1 cellular context compared by ENCODE assay signal in the genomic region with DNA sequence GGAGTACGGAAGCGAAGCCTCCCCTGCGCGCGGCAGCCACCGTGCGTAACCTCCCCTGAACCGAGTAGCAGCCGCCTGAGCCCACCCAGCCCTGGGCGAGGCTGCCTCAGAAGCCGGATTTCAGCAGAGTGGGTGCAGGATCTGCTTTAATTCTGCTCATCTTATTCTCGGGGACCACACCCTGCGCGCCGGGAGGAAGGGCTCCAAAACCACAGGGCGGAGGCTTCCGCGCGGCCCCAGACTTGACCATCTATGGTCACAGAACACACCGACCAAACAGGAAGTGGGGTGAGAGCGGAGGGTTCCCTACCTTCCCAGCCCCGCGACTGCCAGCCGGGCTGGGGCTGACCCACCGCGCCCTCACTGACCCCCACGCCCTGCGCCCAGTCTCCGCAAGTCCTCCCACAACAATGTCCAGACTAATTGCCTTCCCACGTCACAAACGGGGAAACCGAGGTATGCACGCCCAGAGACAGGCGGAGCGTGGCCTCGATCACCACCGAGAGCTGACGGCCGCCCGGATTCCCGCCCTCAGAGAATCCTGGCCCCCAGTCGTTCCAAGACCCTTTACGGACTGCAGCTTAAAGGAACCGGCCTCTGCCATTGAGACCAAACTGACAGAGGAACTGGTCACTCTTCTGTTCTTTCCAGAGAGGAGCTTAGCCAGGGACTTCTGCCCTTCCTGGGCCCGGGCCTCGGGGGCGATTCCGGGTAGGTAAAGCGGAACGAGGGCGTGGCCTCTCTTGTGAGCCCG.
TF ChIP-seq lines count a peak whose summit lies in the region.

No MANE protein-coding gene starts in this region.

TF ChIP-seq in HepG2, 621 proteins besides CTCF, POLR2A, EP300 and RAD21 (continued from another document and continues in another):
- TF ChIP-seq, protein P1, sequence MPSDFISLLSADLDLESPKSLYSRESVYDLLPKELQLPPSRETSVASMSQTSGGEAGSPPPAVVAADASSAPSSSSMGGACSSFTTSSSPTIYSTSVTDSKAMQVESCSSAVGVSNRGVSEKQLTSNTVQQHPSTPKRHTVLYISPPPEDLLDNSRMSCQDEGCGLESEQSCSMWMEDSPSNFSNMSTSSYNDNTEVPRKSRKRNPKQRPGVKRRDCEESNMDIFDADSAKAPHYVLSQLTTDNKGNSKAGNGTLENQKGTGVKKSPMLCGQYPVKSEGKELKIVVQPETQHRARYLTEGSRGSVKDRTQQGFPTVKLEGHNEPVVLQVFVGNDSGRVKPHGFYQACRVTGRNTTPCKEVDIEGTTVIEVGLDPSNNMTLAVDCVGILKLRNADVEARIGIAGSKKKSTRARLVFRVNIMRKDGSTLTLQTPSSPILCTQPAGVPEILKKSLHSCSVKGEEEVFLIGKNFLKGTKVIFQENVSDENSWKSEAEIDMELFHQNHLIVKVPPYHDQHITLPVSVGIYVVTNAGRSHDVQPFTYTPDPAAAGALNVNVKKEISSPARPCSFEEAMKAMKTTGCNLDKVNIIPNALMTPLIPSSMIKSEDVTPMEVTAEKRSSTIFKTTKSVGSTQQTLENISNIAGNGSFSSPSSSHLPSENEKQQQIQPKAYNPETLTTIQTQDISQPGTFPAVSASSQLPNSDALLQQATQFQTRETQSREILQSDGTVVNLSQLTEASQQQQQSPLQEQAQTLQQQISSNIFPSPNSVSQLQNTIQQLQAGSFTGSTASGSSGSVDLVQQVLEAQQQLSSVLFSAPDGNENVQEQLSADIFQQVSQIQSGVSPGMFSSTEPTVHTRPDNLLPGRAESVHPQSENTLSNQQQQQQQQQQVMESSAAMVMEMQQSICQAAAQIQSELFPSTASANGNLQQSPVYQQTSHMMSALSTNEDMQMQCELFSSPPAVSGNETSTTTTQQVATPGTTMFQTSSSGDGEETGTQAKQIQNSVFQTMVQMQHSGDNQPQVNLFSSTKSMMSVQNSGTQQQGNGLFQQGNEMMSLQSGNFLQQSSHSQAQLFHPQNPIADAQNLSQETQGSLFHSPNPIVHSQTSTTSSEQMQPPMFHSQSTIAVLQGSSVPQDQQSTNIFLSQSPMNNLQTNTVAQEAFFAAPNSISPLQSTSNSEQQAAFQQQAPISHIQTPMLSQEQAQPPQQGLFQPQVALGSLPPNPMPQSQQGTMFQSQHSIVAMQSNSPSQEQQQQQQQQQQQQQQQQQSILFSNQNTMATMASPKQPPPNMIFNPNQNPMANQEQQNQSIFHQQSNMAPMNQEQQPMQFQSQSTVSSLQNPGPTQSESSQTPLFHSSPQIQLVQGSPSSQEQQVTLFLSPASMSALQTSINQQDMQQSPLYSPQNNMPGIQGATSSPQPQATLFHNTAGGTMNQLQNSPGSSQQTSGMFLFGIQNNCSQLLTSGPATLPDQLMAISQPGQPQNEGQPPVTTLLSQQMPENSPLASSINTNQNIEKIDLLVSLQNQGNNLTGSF (CRISPR knock-in tag; IDR thresholded peaks at IDR 0.05) = 0 out of 2 replicates have a peak, but pooled peaks have one; percentile 72
- TF ChIP-seq ZNF101 (CRISPR knock-in tag; IDR thresholded peaks at IDR 0.05; ENCODE audit: borderline replicate concordance, low read depth) (peak; percentile 58; the same call in 1 of the 2 replicates), ZKSCAN5 (CRISPR knock-in tag; IDR thresholded peaks at IDR 0.05) (no peak), TAF1 (CRISPR knock-in tag; IDR thresholded peaks at IDR 0.05) (peak; percentile 66), KAT2B (IDR thresholded peaks at IDR 0.05; ENCODE audit: borderline replicate concordance, low read depth, low read length) (no peak), PCBP1 (IDR thresholded peaks at IDR 0.05; ENCODE audit: borderline replicate concordance, low read depth, low read length) (no peak), ZNF484 (CRISPR knock-in tag; IDR thresholded peaks at IDR 0.05; ENCODE audit: borderline replicate concordance, low read depth) (no peak), ZIK1 (CRISPR knock-in tag; IDR thresholded peaks at IDR 0.05; ENCODE audit: borderline replicate concordance, low read depth) (no peak), TCF7L2 (IDR thresholded peaks at IDR 0.05; ENCODE audit: low read depth, low read length) (no peak), GATAD1 (CRISPR knock-in tag; IDR thresholded peaks at IDR 0.05) (no peak), ZEB1 (IDR thresholded peaks at IDR 0.05; ENCODE audit: insufficient replicate concordance, low read depth) (no peak), SRSF4 (IDR thresholded peaks at IDR 0.05; ENCODE audit: low read depth, low read length, poor library complexity, severe bottlenecking) (no peak), ZNF607 (CRISPR knock-in tag; IDR thresholded peaks at IDR 0.05; ENCODE audit: borderline replicate concordance) (peak; percentile 10; the same call in 1 of the 2 replicates), ASH2L (IDR thresholded peaks at IDR 0.05; ENCODE audit: insufficient read length, low read depth, low read length) (peak; percentile 81), TARDBP (CRISPR knock-in tag; IDR thresholded peaks at IDR 0.05) (peak; percentile 45; the same call in 1 of the 2 replicates), TCF12 (IDR thresholded peaks at IDR 0.05) (no peak), TCF12 (CRISPR knock-in tag; IDR thresholded peaks at IDR 0.05) (0 out of 2 replicates have a peak, but pooled peaks have one; percentile 35), REPIN1 (CRISPR knock-in tag; IDR thresholded peaks at IDR 0.05; ENCODE audit: borderline replicate concordance, low read depth) (0 out of 2 replicates have a peak, but pooled peaks have one; percentile 44), HMG20B (CRISPR knock-in tag; conservative IDR thresholded peaks at IDR 0.05) (0 out of 2 replicates have a peak, but pooled peaks have one; percentile 1), ZFP36 (IDR thresholded peaks at IDR 0.05; ENCODE audit: borderline replicate concordance, low read depth, low read length, partially characterized antibody) (no peak), ZNF562 (CRISPR knock-in tag; IDR thresholded peaks at IDR 0.05; ENCODE audit: borderline replicate concordance) (no peak), ZBTB8A (CRISPR knock-in tag; IDR thresholded peaks at IDR 0.05; ENCODE audit: borderline replicate concordance, low read depth) (0 out of 2 replicates have a peak, but pooled peaks have one; percentile 53), NR2F6 (IDR thresholded peaks at IDR 0.05) (peak; percentile 25; the same call in 1 of the 2 replicates), NR2F6 (CRISPR knock-in tag; IDR thresholded peaks at IDR 0.05) (0 out of 2 replicates have a peak, but pooled peaks have one; percentile 6), ESRRA (CRISPR knock-in tag; IDR thresholded peaks at IDR 0.05; ENCODE audit: low read depth) (no peak), NFYB (CRISPR knock-in tag; IDR thresholded peaks at IDR 0.05) (no peak), SMYD3 (CRISPR knock-in tag; IDR thresholded peaks at IDR 0.05) (peak; percentile 71; the same call in 1 of the 2 replicates)
- TF ChIP-seq, protein P2, sequence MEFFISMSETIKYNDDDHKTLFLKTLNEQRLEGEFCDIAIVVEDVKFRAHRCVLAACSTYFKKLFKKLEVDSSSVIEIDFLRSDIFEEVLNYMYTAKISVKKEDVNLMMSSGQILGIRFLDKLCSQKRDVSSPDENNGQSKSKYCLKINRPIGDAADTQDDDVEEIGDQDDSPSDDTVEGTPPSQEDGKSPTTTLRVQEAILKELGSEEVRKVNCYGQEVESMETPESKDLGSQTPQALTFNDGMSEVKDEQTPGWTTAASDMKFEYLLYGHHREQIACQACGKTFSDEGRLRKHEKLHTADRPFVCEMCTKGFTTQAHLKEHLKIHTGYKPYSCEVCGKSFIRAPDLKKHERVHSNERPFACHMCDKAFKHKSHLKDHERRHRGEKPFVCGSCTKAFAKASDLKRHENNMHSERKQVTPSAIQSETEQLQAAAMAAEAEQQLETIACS (CRISPR knock-in tag; IDR thresholded peaks at IDR 0.05) = no peak
- TF ChIP-seq, protein P3, sequence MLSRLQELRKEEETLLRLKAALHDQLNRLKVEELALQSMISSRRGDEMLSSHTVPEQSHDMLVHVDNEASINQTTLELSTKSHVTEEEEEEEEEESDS (CRISPR knock-in tag; IDR thresholded peaks at IDR 0.05; ENCODE audit: borderline replicate concordance) = no peak
- TF ChIP-seq, protein P4, sequence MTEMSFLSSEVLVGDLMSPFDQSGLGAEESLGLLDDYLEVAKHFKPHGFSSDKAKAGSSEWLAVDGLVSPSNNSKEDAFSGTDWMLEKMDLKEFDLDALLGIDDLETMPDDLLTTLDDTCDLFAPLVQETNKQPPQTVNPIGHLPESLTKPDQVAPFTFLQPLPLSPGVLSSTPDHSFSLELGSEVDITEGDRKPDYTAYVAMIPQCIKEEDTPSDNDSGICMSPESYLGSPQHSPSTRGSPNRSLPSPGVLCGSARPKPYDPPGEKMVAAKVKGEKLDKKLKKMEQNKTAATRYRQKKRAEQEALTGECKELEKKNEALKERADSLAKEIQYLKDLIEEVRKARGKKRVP (CRISPR knock-in tag; IDR thresholded peaks at IDR 0.05) = no peak
- TF ChIP-seq, protein P5, sequence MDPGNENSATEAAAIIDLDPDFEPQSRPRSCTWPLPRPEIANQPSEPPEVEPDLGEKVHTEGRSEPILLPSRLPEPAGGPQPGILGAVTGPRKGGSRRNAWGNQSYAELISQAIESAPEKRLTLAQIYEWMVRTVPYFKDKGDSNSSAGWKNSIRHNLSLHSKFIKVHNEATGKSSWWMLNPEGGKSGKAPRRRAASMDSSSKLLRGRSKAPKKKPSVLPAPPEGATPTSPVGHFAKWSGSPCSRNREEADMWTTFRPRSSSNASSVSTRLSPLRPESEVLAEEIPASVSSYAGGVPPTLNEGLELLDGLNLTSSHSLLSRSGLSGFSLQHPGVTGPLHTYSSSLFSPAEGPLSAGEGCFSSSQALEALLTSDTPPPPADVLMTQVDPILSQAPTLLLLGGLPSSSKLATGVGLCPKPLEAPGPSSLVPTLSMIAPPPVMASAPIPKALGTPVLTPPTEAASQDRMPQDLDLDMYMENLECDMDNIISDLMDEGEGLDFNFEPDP (CRISPR knock-in tag; conservative IDR thresholded peaks at IDR 0.05) = no peak
- TF ChIP-seq, protein P6, sequence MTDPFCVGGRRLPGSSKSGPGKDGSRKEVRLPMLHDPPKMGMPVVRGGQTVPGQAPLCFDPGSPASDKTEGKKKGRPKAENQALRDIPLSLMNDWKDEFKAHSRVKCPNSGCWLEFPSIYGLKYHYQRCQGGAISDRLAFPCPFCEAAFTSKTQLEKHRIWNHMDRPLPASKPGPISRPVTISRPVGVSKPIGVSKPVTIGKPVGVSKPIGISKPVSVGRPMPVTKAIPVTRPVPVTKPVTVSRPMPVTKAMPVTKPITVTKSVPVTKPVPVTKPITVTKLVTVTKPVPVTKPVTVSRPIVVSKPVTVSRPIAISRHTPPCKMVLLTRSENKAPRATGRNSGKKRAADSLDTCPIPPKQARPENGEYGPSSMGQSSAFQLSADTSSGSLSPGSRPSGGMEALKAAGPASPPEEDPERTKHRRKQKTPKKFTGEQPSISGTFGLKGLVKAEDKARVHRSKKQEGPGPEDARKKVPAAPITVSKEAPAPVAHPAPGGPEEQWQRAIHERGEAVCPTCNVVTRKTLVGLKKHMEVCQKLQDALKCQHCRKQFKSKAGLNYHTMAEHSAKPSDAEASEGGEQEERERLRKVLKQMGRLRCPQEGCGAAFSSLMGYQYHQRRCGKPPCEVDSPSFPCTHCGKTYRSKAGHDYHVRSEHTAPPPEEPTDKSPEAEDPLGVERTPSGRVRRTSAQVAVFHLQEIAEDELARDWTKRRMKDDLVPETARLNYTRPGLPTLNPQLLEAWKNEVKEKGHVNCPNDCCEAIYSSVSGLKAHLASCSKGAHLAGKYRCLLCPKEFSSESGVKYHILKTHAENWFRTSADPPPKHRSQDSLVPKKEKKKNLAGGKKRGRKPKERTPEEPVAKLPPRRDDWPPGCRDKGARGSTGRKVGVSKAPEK (CRISPR knock-in tag; IDR thresholded peaks at IDR 0.05; ENCODE audit: borderline replicate concordance) = peak; percentile 70; the same call in 1 of the 2 replicates
- TF ChIP-seq, protein P7, sequence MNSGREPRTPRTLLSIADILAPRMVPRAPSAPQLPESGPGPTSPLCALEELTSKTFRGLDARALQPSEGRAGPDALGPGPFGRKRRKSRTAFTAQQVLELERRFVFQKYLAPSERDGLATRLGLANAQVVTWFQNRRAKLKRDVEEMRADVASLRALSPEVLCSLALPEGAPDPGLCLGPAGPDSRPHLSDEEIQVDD (CRISPR knock-in tag; IDR thresholded peaks at IDR 0.05; ENCODE audit: borderline replicate concordance) = no peak
- TF ChIP-seq, protein P8, sequence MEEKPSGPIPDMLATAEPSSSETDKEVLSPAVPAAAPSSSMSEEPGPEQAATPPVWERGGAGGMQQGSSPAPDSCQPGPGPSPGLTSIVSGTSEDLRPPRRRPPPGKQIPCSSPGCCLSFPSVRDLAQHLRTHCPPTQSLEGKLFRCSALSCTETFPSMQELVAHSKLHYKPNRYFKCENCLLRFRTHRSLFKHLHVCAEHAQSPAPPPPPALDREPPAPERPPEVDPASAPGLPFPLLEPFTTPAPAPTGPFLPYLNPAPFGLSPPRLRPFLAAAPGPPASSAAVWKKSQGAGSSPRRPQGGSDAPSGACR (CRISPR knock-in tag; IDR thresholded peaks at IDR 0.05) = peak; percentile 12
- TF ChIP-seq, protein P9, sequence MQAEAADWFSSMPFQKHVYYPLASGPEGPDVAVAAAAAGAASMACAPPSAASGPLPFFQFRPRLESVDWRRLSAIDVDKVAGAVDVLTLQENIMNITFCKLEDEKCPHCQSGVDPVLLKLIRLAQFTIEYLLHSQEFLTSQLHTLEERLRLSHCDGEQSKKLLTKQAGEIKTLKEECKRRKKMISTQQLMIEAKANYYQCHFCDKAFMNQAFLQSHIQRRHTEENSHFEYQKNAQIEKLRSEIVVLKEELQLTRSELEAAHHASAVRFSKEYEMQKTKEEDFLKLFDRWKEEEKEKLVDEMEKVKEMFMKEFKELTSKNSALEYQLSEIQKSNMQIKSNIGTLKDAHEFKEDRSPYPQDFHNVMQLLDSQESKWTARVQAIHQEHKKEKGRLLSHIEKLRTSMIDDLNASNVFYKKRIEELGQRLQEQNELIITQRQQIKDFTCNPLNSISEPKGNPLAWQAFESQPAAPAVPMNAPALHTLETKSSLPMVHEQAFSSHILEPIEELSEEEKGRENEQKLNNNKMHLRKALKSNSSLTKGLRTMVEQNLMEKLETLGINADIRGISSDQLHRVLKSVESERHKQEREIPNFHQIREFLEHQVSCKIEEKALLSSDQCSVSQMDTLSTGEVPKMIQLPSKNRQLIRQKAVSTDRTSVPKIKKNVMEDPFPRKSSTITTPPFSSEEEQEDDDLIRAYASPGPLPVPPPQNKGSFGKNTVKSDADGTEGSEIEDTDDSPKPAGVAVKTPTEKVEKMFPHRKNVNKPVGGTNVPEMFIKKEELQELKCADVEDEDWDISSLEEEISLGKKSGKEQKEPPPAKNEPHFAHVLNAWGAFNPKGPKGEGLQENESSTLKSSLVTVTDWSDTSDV (CRISPR knock-in tag; IDR thresholded peaks at IDR 0.05) = peak; percentile 70; the same call in 1 of the 2 replicates
- TF ChIP-seq, protein P10, sequence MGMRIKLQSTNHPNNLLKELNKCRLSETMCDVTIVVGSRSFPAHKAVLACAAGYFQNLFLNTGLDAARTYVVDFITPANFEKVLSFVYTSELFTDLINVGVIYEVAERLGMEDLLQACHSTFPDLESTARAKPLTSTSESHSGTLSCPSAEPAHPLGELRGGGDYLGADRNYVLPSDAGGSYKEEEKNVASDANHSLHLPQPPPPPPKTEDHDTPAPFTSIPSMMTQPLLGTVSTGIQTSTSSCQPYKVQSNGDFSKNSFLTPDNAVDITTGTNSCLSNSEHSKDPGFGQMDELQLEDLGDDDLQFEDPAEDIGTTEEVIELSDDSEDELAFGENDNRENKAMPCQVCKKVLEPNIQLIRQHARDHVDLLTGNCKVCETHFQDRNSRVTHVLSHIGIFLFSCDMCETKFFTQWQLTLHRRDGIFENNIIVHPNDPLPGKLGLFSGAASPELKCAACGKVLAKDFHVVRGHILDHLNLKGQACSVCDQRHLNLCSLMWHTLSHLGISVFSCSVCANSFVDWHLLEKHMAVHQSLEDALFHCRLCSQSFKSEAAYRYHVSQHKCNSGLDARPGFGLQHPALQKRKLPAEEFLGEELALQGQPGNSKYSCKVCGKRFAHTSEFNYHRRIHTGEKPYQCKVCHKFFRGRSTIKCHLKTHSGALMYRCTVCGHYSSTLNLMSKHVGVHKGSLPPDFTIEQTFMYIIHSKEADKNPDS (CRISPR knock-in tag; IDR thresholded peaks at IDR 0.05) = 0 out of 2 replicates have a peak, but pooled peaks have one; percentile 71
